ENCODE assay signal across 24 cellular contexts in genomic region chr1:182263706-182264105, GRCh38.
"Had no signal": no experiment of that assay in that cellular context is flagged by ENCODE, and none has a peak within 500 bp of the region (broad histone marks: within the 10 kb centered on the region; RNA-seq: fewer than 3 reads in every experiment).

No MANE protein-coding gene starts in this region.

- H3K4me1 ChIP-seq: ascending aorta, colonic mucosa, foreskin keratinocyte had no signal

- DNase-seq: activated CD4-positive, alpha-beta memory T cell treated with anti-CD3 and anti-CD28 coated beads for 36 hours; activated CD4-positive, alpha-beta T cell treated with anti-CD3 and anti-CD28 coated beads for 36 hours; activated CD4-positive, alpha-beta T cell treated with anti-CD3 and anti-CD28 coated beads, Interleukin-2, amount 10 ng/mL, durations not matched to agents 24 days and 14 days; activated CD4-positive, CD25-positive, alpha-beta regulatory T cell; activated CD4-positive, CD25-positive, alpha-beta regulatory T cell treated with anti-CD3 and anti-CD28 coated beads, Interleukin-2, amount 50 U/mL, for 72 hours; activated CD8-positive, alpha-beta memory T cell treated with anti-CD3 and anti-CD28 coated beads, Interleukin-2, amount 10 ng/mL, durations not matched to agents 7 days and 5 days; activated CD8-positive, alpha-beta memory T cell treated with anti-CD3 and anti-CD28 coated beads, Interleukin-2, amount 50 U/mL, for 4 hours; activated CD8-positive, alpha-beta T cell treated with anti-CD3 and anti-CD28 coated beads, Interleukin-2, amount 10 ng/mL, durations not matched to agents 7 days and 5 days; activated effector memory CD4-positive, alpha-beta T cell treated with anti-CD3 and anti-CD28 coated beads, Interleukin-2, amount 50 U/mL, for 16 hours; activated naive CD4-positive, alpha-beta T cell treated with anti-CD3 and anti-CD28 coated beads, Interleukin-2, amount 10 ng/mL, durations not matched to agents 7 days and 5 days; activated naive CD8-positive, alpha-beta T cell treated with anti-CD3 and anti-CD28 coated beads, Interleukin-2, amount 10 ng/mL, durations not matched to agents 7 days and 5 days; activated T-cell treated with anti-CD3 and anti-CD28 coated beads, Interleukin-2, amount 50 U/mL, for 1 hour; activated T-cell treated with anti-CD3 and anti-CD28 coated beads, Interleukin-2, amount 50 U/mL, for 48 hours; caudate nucleus; colonic mucosa; effector CD8-positive, alpha-beta T cell; foreskin keratinocyte; gastrocnemius medialis; glutamatergic neuron; heart left ventricle; T-helper 2 cell had no signal

- H3K9me3 ChIP-seq: ascending aorta, colonic mucosa, gastrocnemius medialis, heart left ventricle had no signal

- H3K36me3 ChIP-seq: ascending aorta, colonic mucosa, gastrocnemius medialis, heart left ventricle had no signal

- H3K27me3 ChIP-seq: ascending aorta, colonic mucosa, foreskin keratinocyte, gastrocnemius medialis, heart left ventricle had no signal

- H3K27ac ChIP-seq: ascending aorta, colonic mucosa, foreskin keratinocyte, heart left ventricle had no signal

- H3K4me3 ChIP-seq: ascending aorta, colonic mucosa, gastrocnemius medialis, heart left ventricle had no signal

- ATAC-seq: activated CD4-positive, alpha-beta T cell treated with anti-CD3 and anti-CD28 coated beads for 36 hours; activated CD8-positive, alpha-beta memory T cell treated with anti-CD3 and anti-CD28 coated beads, Interleukin-2, amount 10 ng/mL, durations not matched to agents 7 days and 5 days; activated CD8-positive, alpha-beta T cell treated with anti-CD3 and anti-CD28 coated beads, Interleukin-2, amount 10 ng/mL, durations not matched to agents 7 days and 5 days; activated naive CD4-positive, alpha-beta T cell treated with anti-CD3 and anti-CD28 coated beads, Interleukin-2, amount 50 U/mL, for 72 hours; esophagus mucosa; foreskin keratinocyte had no signal
